ENCODE assay signal across 9 cellular contexts in the genomic region with DNA sequence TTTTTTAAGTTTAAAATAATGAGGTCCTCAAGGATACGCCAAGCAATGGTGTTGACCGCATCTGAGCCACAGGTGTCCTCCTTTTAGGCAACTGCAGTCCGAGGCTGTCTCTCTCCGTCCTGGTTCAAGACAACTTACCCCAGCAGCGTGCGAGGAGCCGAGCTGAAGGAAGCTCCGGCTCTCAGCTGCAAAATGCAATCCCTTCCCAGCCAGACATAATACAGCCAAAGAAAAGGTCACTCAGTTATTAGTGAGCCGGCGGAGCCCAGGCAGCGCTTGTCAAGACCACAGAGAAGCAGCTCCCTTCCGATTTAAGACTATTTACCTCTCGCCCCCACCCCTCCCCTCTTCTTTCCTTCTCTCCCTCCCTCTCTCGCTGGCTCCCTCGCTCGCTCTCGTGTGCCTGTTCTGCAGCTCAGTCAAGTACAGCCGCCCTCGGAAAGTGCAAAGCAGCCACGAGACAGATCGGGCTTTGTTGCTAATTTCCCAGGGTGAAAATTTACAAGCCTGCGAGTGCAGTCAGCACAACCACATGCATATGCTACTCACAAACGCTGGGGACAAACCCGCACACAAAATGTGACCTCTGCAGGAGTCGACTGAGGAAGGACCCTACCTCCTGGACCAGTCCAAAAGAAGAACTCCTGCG. TPM values are rescaled to one million over a fixed set of nuclear protein-coding genes. Genes with fewer than 3 reads are reported as not detected.
DNase-seq lines count a peak whose midpoint lies in the region; ATAC-seq and TF ChIP-seq lines count a peak whose summit lies in the region.
"Had no signal": no experiment of that assay in that cellular context is flagged by ENCODE, and none has a peak within 500 bp of the region (broad histone marks: within the 10 kb centered on the region; RNA-seq: fewer than 3 reads in every experiment).

No MANE protein-coding gene starts in this region.

- DNase-seq in COLO829 (ENCODE audit: low spot score) (peak; percentile 33), NCI-H2029 (lab: John Stamatoyannopoulos, UW) (peak; percentile 60), caudate nucleus (lab: John Stamatoyannopoulos, UW) (peak in 47 of 61 donors; percentile 21 to 86 (median 64)), right lobe of liver (peak in 2 of 3 donors; percentile 19 to 59), tibial nerve (ENCODE audit: low spot score in 2 of 2) (peak in 1 of 2 donors; percentile 26)
- no peak for DNase-seq in natural killer cell treated with Interleukin-12 subunit alpha and Interleukin-12 subunit beta and Interleukin-15 and Interleukin-18, amount 100 ng/mL, for 72 hours (ENCODE audit: low spot score)

- H3K4me3 Mint-ChIP-seq in natural killer cell treated with Interleukin-12 subunit alpha and Interleukin-12 subunit beta and Interleukin-15 and Interleukin-18, amount 100 ng/mL, for 72 hours, result no peak overlapping the region

- peak in 1 of 2 donors; percentile 22 for TF ChIP-seq EP300 in tibial nerve (IDR thresholded peaks at IDR 0.05)

- H3K36me3 ChIP-seq in right lobe of liver (no peaks in the 10 kb centered on the region), tibial nerve (no peaks in the 10 kb centered on the region)

- TF ChIP-seq POLR2A in right lobe of liver (IDR thresholded peaks at IDR 0.05), result no peak
- TF ChIP-seq POLR2A in tibial nerve (IDR thresholded peaks at IDR 0.05), result peak in 1 of 2 donors; percentile 17

- H3K27me3 Mint-ChIP-seq in natural killer cell treated with Interleukin-12 subunit alpha and Interleukin-12 subunit beta and Interleukin-15 and Interleukin-18, amount 100 ng/mL, for 72 hours, result peaks cover 14 to 28% of the 10 kb centered on the region in 2 donors

- ATAC-seq in GM21825 (IDR thresholded peaks at IDR 0.05; ENCODE audit: unreplicated experiment) (peak; percentile 58), right lobe of liver (peak; percentile 52 to 60 (median 56)), HG03025 (IDR thresholded peaks at IDR 0.05; ENCODE audit: low FRiP score, unreplicated experiment) (no peak)
- ATAC-seq in natural killer cell treated with Interleukin-12 subunit alpha and Interleukin-12 subunit beta and Interleukin-15 and Interleukin-18, amount 100 ng/mL, for 72 hours, result no peak

- peaks cover 11% of the 10 kb centered on the region for H3K36me3 Mint-ChIP-seq in natural killer cell treated with Interleukin-12 subunit alpha and Interleukin-12 subunit beta and Interleukin-15 and Interleukin-18, amount 100 ng/mL, for 72 hours

- H3K4me1 ChIP-seq in right lobe of liver, result peaks cover 0 to 14% (median 4%) of the 10 kb centered on the region in 4 donors
- H3K4me1 ChIP-seq in tibial nerve, result peaks cover 0 to 34% (median 1%) of the 10 kb centered on the region in 4 donors

- H3K27ac Mint-ChIP-seq in natural killer cell treated with Interleukin-12 subunit alpha and Interleukin-12 subunit beta and Interleukin-15 and Interleukin-18, amount 100 ng/mL, for 72 hours, result no peak overlapping the region

- no peak for TF ChIP-seq CTCF in right lobe of liver (IDR thresholded peaks at IDR 0.05)
- TF ChIP-seq CTCF in tibial nerve (IDR thresholded peaks at IDR 0.05), result no peak

- H3K4me1 Mint-ChIP-seq in natural killer cell treated with Interleukin-12 subunit alpha and Interleukin-12 subunit beta and Interleukin-15 and Interleukin-18, amount 100 ng/mL, for 72 hours (ENCODE audit: low read depth in 2 of 2), result no peaks in the 10 kb centered on the region

- peaks cover 12% of the 10 kb centered on the region for H3K9me3 Mint-ChIP-seq in natural killer cell treated with Interleukin-12 subunit alpha and Interleukin-12 subunit beta and Interleukin-15 and Interleukin-18, amount 100 ng/mL, for 72 hours

- WGBS in right lobe of liver (ENCODE audit: insufficient coverage, low coverage, low lambda C conversion rate, missing lambda C conversion rate), result 4% methylated on average over 25 of the region's 26 CpGs
- WGBS in tibial nerve, 2 donors, result 0 to 1% methylated on average over 25 to 26 of the region's 26 CpGs

- H3K4me3 ChIP-seq in right lobe of liver (peak overlapping the region; percentile 14 to 38 (median 35)), tibial nerve (peak overlapping the region; percentile 39 to 55 (median 47))

- no peaks in the 10 kb centered on the region for H3K27me3 ChIP-seq in right lobe of liver
- peaks cover 0 to 9% of the 10 kb centered on the region in 2 donors for H3K27me3 ChIP-seq in tibial nerve

- intact Hi-C loops in right lobe of liver (cut with DNase I), result no loop called here

- no peaks in the 10 kb centered on the region for H3K9me3 ChIP-seq in right lobe of liver
- H3K9me3 ChIP-seq in tibial nerve, result no peaks in the 10 kb centered on the region

- H3K27ac ChIP-seq in caudate nucleus (ENCODE audit: low read depth, low read length), result peak overlapping the region; percentile 96
- H3K27ac ChIP-seq in right lobe of liver, result no peak overlapping the region
- H3K27ac ChIP-seq in tibial nerve, result peak overlapping the region; percentile 48 to 81 (median 72)

RNA-seq across cellular contexts. Expression of gene LMO3, which starts 0.4 kb away (rescaled TPM):
- 1 to 10 TPM in 1 of 6 experiments, not detected in 5; 1.3 TPM for total RNA-seq in right lobe of liver
- 10 to 100 TPM; 12.4 to 26.6 (median 21.6) TPM for total RNA-seq in tibial nerve
- not detected for total RNA-seq in natural killer cell treated with Interleukin-12 subunit alpha and Interleukin-12 subunit beta and Interleukin-15 and Interleukin-18, amount 100 ng/mL, for 72 hours
- total RNA-seq: dermis microvascular lymphatic vessel endothelial cell had no signal

Comparison
In these comparisons a context has a peak if more than half of its experiments do, and no peak if none do; other contexts are left out.
1. ATAC-seq: peak in GM21825 (single experiment) and right lobe of liver (4 of 4); none in HG03025 (single experiment) and natural killer cell treated with Interleukin-12 subunit alpha and Interleukin-12 subunit beta and Interleukin-15 and Interleukin-18, amount 100 ng/mL, for 72 hours (0 of 2).
2. H3K27ac ChIP-seq: peak in caudate nucleus (single experiment) and tibial nerve (4 of 4); none in right lobe of liver (0 of 3).
3. RNA of gene LMO3, which starts 0.4 kb away (total RNA-seq): 12.4 to 26.6 TPM in tibial nerve; 1.3 TPM in right lobe of liver and not detected in natural killer cell treated with Interleukin-12 subunit alpha and Interleukin-12 subunit beta and Interleukin-15 and Interleukin-18, amount 100 ng/mL, for 72 hours; every median in the first group is over 4 times any median in the second.